Comparison of ENCODE assay signal across 8 cellular contexts in genomic region chr6:125995972-125996580, GRCh38. TPM values are rescaled to one million over a fixed set of nuclear protein-coding genes. Genes with fewer than 3 reads are reported as not detected.
DNase-seq lines count a peak whose midpoint lies in the region; TF ChIP-seq lines count a peak whose summit lies in the region.

No MANE protein-coding gene starts in this region.

- H3K9me3 ChIP-seq in H9 (ENCODE audit: control insufficient read depth, low read depth, low read length) (no peaks in the 10 kb centered on the region), parathyroid adenoma (ENCODE audit: control insufficient read depth, low read length) (no peaks in the 10 kb centered on the region)

- peak; percentile 97 for TF ChIP-seq CTCF in GM06990 (IDR thresholded peaks at IDR 0.05; ENCODE audit: insufficient read depth, low read length, poor library complexity, severe bottlenecking)
- TF ChIP-seq CTCF in H9 (conservative IDR thresholded peaks at IDR 0.05) = peak; percentile 94
- peak; percentile 98 for TF ChIP-seq CTCF in parathyroid adenoma (IDR thresholded peaks at IDR 0.05)

- peaks cover 3 to 7% of the 10 kb centered on the region in 2 experiments; a peak in 2 of 4 replicates for H3K4me1 Mint-ChIP-seq in H9

- H3K36me3 Mint-ChIP-seq in H9 (ENCODE audit: insufficient read depth in 1 of 3, low read depth in 3 of 3) = peaks cover 12 to 39% (median 33%) of the 10 kb centered on the region in 3 experiments

- H2BK120ac ChIP-seq in H9 (ENCODE audit: low read depth, low read length, poor library complexity, severe bottlenecking) = no peak overlapping the region

- no CpG with 5 or more reads among the region's 8 CpGs for WGBS in H9 (ENCODE audit: extremely low coverage, insufficient read length, low lambda C conversion rate)

- no peak overlapping the region for H4K5ac ChIP-seq in H9 (ENCODE audit: insufficient read length, low read depth, low read length)

- no peak overlapping the region for H2BK5ac ChIP-seq in H9 (ENCODE audit: insufficient read length, low read length)

- H3K4me1 ChIP-seq in H9 (ENCODE audit: insufficient read depth, low read length) = no peaks in the 10 kb centered on the region
- H3K4me1 ChIP-seq in parathyroid adenoma = no peaks in the 10 kb centered on the region

- H3K27me3 ChIP-seq in GM06990 (replicated peaks; ENCODE audit: control insufficient read depth, insufficient read depth, low read length) (no peaks in the 10 kb centered on the region), H9 (ENCODE audit: insufficient read depth, low read length) (no peaks in the 10 kb centered on the region), parathyroid adenoma (ENCODE audit: control insufficient read depth, insufficient read depth, low read length) (no peaks in the 10 kb centered on the region)

- H3K56ac ChIP-seq in H9 (ENCODE audit: insufficient read length, low read depth, low read length) = no peak overlapping the region

- H3K27ac Mint-ChIP-seq in H9 = no peak overlapping the region

- no peak overlapping the region for H3K4me3 Mint-ChIP-seq in H9

- peaks cover 5% of the 10 kb centered on the region; the same call in 1 of the 2 replicates for H3K79me2 ChIP-seq in H9 (ENCODE audit: insufficient read depth, low read length)
- peaks cover 7% of the 10 kb centered on the region for H3K79me2 ChIP-seq in parathyroid adenoma

- H2AK5ac ChIP-seq in H9 (ENCODE audit: insufficient read length, low read length) = no peak overlapping the region

- no peak overlapping the region for H2AFZ ChIP-seq in H9 (ENCODE audit: low read length)
- no peak overlapping the region for H2AFZ ChIP-seq in parathyroid adenoma

- H3K36me3 ChIP-seq in GM06990 (ENCODE audit: control insufficient read depth, insufficient read depth, low read length) (no peaks in the 10 kb centered on the region; the same call in 1 of the 2 replicates), parathyroid adenoma (ENCODE audit: control insufficient read depth, insufficient read depth, low read length) (no peaks in the 10 kb centered on the region)

- H2BK12ac ChIP-seq in H9 (ENCODE audit: insufficient read length, low read depth, low read length) = no peak overlapping the region

- no peak for DNase-seq in GM06990 (ENCODE audit: extremely low read depth, insufficient read length)
- peak; percentile 49 for DNase-seq in H9
- DNase-seq in LoVo (ENCODE audit: low spot score) = peak; percentile 73
- peak; percentile 43 to 58 for DNase-seq in SHP77 (lab: John Stamatoyannopoulos, UW)
- peak; percentile 53 for DNase-seq in activated effector memory CD4-positive, alpha-beta T cell treated with Interleukin-2 at 50 U/mL for 16 hours
- peak; percentile 44 for DNase-seq in foreskin melanocyte
- DNase-seq in ureter (ENCODE audit: low spot score) = peak; percentile 61

- H3K4me2 ChIP-seq in H9 (ENCODE audit: insufficient read depth, insufficient read length, low read length) (no peak overlapping the region), parathyroid adenoma (ENCODE audit: low read length) (no peak overlapping the region)

- no peaks in the 10 kb centered on the region for H3K27me3 Mint-ChIP-seq in H9 (ENCODE audit: low read depth)

- H3K18ac ChIP-seq in H9 (ENCODE audit: insufficient read length, low read depth, low read length) = no peak overlapping the region

- no peaks in the 10 kb centered on the region for H4K20me1 ChIP-seq in H9 (ENCODE audit: control insufficient read depth, insufficient read depth, insufficient read length)

- no peak overlapping the region for H4K8ac ChIP-seq in H9 (replicated peaks; ENCODE audit: insufficient read length, low read depth, low read length)

- H3K27ac ChIP-seq in H9 (ENCODE audit: insufficient read length, low read depth, low read length) (no peak overlapping the region), parathyroid adenoma (no peak overlapping the region)

- no peak overlapping the region for H3K4ac ChIP-seq in H9 (ENCODE audit: low read depth, low read length)

- H3K4me3 ChIP-seq in GM06990 (replicated peaks; ENCODE audit: low read depth, low read length) (peak overlapping the region; percentile 13; the same call in 1 of the 2 replicates), parathyroid adenoma (ENCODE audit: low read depth, low read length) (no peak overlapping the region)

- H3K23ac ChIP-seq in H9 (ENCODE audit: insufficient read length, low read depth, low read length) = no peak overlapping the region

- H2BK15ac ChIP-seq in H9 (ENCODE audit: low read depth, low read length) = no peak overlapping the region

- no peak overlapping the region for H3K14ac ChIP-seq in H9 (ENCODE audit: insufficient read depth, low read length)

- H3K9me3 Mint-ChIP-seq in H9 = no peaks in the 10 kb centered on the region

- no peak overlapping the region for H4K91ac ChIP-seq in H9 (ENCODE audit: insufficient read length, low read depth, low read length)

- no peak overlapping the region for H2BK20ac ChIP-seq in H9 (ENCODE audit: low read depth, low read length, poor library complexity, severe bottlenecking)

- no peaks in the 10 kb centered on the region for H3K79me1 ChIP-seq in H9 (ENCODE audit: insufficient read depth, low read depth, low read length, poor library complexity, severe bottlenecking)

- H3K23me2 ChIP-seq in H9 (ENCODE audit: insufficient read length, low read depth, low read length, poor library complexity, severe bottlenecking) = no peaks in the 10 kb centered on the region

- H3K9ac ChIP-seq in H9 (ENCODE audit: extremely low read depth, insufficient read length, low read length) (no peak overlapping the region), parathyroid adenoma (no peak overlapping the region)

- no peak overlapping the region for H3T11ph ChIP-seq in H9 (ENCODE audit: low read length)

RNA-seq across cellular contexts. Expression of gene TRMT11, which starts 9.7 kb away (rescaled TPM):
- total RNA-seq in H9 (2021) (26.9 and 31.1 TPM in 2 replicates), ureter (27.4 TPM)

RNA-seq across cellular contexts. Expression of gene HINT3, which starts 39.5 kb away (rescaled TPM):
- 11.5 and 11.7 TPM in 2 replicates for total RNA-seq in H9 (2021)
- 20.6 TPM for total RNA-seq in ureter
